ENCODE assay signal across 1 cellular context in genomic region chr1:10979483-10979920, GRCh38.
TF ChIP-seq lines count a peak whose summit lies in the region.

No MANE protein-coding gene starts in this region.

TF ChIP-seq in HepG2, 621 proteins besides CTCF, POLR2A, EP300 and RAD21 (continued from another document and continues in another):
- TF ChIP-seq CREBL2 (CRISPR knock-in tag; IDR thresholded peaks at IDR 0.05; ENCODE audit: borderline replicate concordance) = no peak
- TF ChIP-seq FOXP1 (IDR thresholded peaks at IDR 0.05) = no peak
- TF ChIP-seq FOXP1 (CRISPR knock-in tag; IDR thresholded peaks at IDR 0.05) = peak; percentile 29; the same call in 1 of the 2 replicates
- TF ChIP-seq ZNF232 (CRISPR knock-in tag; IDR thresholded peaks at IDR 0.05; ENCODE audit: borderline replicate concordance) = no peak
- TF ChIP-seq ZNF709 (CRISPR knock-in tag; IDR thresholded peaks at IDR 0.05) = no peak
- TF ChIP-seq GPN1 (CRISPR knock-in tag; IDR thresholded peaks at IDR 0.05; ENCODE audit: borderline replicate concordance) = no peak
- TF ChIP-seq NFKBIZ (CRISPR knock-in tag; IDR thresholded peaks at IDR 0.05) = no peak
- TF ChIP-seq ZNF550 (CRISPR knock-in tag; IDR thresholded peaks at IDR 0.05; ENCODE audit: borderline replicate concordance) = no peak
- TF ChIP-seq SMARCE1 (IDR thresholded peaks at IDR 0.05; ENCODE audit: borderline replicate concordance) = no peak
- peak; percentile 17; the same call in 1 of the 2 replicates for TF ChIP-seq MED1 (CRISPR knock-in tag; IDR thresholded peaks at IDR 0.05)
- peak; percentile 79 for TF ChIP-seq BHLHE40 (IDR thresholded peaks at IDR 0.05; ENCODE audit: low read length)
- TF ChIP-seq FOXA1 (IDR thresholded peaks at IDR 0.05) = no peak
- TF ChIP-seq FOXA1 (CRISPR knock-in tag; IDR thresholded peaks at IDR 0.05) = 0 out of 2 replicates have a peak, but pooled peaks have one; percentile 9
- TF ChIP-seq MTERF4 (CRISPR knock-in tag; IDR thresholded peaks at IDR 0.05) = no peak
- TF ChIP-seq ERF (CRISPR knock-in tag; IDR thresholded peaks at IDR 0.05) = no peak
- peak; percentile 17; the same call in 1 of the 2 replicates for TF ChIP-seq FOXK2 (IDR thresholded peaks at IDR 0.05)
- TF ChIP-seq ZNF761 (CRISPR knock-in tag; conservative IDR thresholded peaks at IDR 0.05) = 0 out of 2 replicates have a peak, but pooled peaks have one; percentile 72
- peak; percentile 35; the same call in 1 of the 2 replicates for TF ChIP-seq RARA (CRISPR knock-in tag; IDR thresholded peaks at IDR 0.05)
- TF ChIP-seq ONECUT2 (CRISPR knock-in tag; IDR thresholded peaks at IDR 0.05) = 0 out of 2 replicates have a peak, but pooled peaks have one; percentile 8
- TF ChIP-seq MNT (IDR thresholded peaks at IDR 0.05) = peak; percentile 64
- TF ChIP-seq HMGXB3 (CRISPR knock-in tag; IDR thresholded peaks at IDR 0.05; ENCODE audit: borderline replicate concordance) = 0 out of 2 replicates have a peak, but pooled peaks have one; percentile 58
- TF ChIP-seq ZNF883 (CRISPR knock-in tag; IDR thresholded peaks at IDR 0.05; ENCODE audit: not compliant biosample characterization) = no peak
- no peak for TF ChIP-seq DPF2 (CRISPR knock-in tag; IDR thresholded peaks at IDR 0.05; ENCODE audit: borderline replicate concordance, low read depth)
- no peak for TF ChIP-seq TAF15 (IDR thresholded peaks at IDR 0.05; ENCODE audit: low read depth, low read length, poor library complexity, severe bottlenecking)
- TF ChIP-seq ZNF775 (CRISPR knock-in tag; IDR thresholded peaks at IDR 0.05; ENCODE audit: borderline replicate concordance) = no peak
- 0 out of 2 replicates have a peak, but pooled peaks have one; percentile 52 for TF ChIP-seq ZNF567 (CRISPR knock-in tag; IDR thresholded peaks at IDR 0.05; ENCODE audit: borderline replicate concordance)
- TF ChIP-seq STAG1 (CRISPR knock-in tag; IDR thresholded peaks at IDR 0.05) = no peak
- no peak for TF ChIP-seq ZBTB40 (IDR thresholded peaks at IDR 0.05)
- TF ChIP-seq ZBTB40 (CRISPR knock-in tag; IDR thresholded peaks at IDR 0.05) = no peak
- TF ChIP-seq ZSCAN30 (CRISPR knock-in tag; IDR thresholded peaks at IDR 0.05) = no peak
- TF ChIP-seq ZNF430 (CRISPR knock-in tag; IDR thresholded peaks at IDR 0.05) = 0 out of 2 replicates have a peak, but pooled peaks have one; percentile 40
- TF ChIP-seq ZNF800 (CRISPR knock-in tag; IDR thresholded peaks at IDR 0.05) = no peak
- no peak for TF ChIP-seq ZNF768 (CRISPR knock-in tag; IDR thresholded peaks at IDR 0.05)
- no peak for TF ChIP-seq IRF1 (CRISPR knock-in tag; IDR thresholded peaks at IDR 0.05; ENCODE audit: low read depth)
- TF ChIP-seq TFDP1 (CRISPR knock-in tag; IDR thresholded peaks at IDR 0.05; ENCODE audit: borderline replicate concordance) = peak; percentile 50; the same call in 1 of the 2 replicates
- peak; percentile 11; the same call in 1 of the 2 replicates for TF ChIP-seq NCOR1 (IDR thresholded peaks at IDR 0.05; ENCODE audit: borderline replicate concordance, low read length)
- 0 out of 2 replicates have a peak, but pooled peaks have one; percentile 17 for TF ChIP-seq ZFP41 (CRISPR knock-in tag; IDR thresholded peaks at IDR 0.05; ENCODE audit: borderline replicate concordance)
- TF ChIP-seq NFYC (CRISPR knock-in tag; IDR thresholded peaks at IDR 0.05) = no peak
- 0 out of 2 replicates have a peak, but pooled peaks have one; percentile 23 for TF ChIP-seq FOSL2 (CRISPR knock-in tag; IDR thresholded peaks at IDR 0.05)
- TF ChIP-seq HOXA3 (CRISPR knock-in tag; IDR thresholded peaks at IDR 0.05) = 0 out of 2 replicates have a peak, but pooled peaks have one; percentile 22
- no peak for TF ChIP-seq ZFYVE20 (CRISPR knock-in tag; IDR thresholded peaks at IDR 0.05; ENCODE audit: borderline replicate concordance, low read depth)
- TF ChIP-seq BRD4 (CRISPR knock-in tag; IDR thresholded peaks at IDR 0.05) = no peak
- TF ChIP-seq ZNF605 (CRISPR knock-in tag; IDR thresholded peaks at IDR 0.05) = 0 out of 2 replicates have a peak, but pooled peaks have one; percentile 22
- peak; percentile 81 for TF ChIP-seq MAX (IDR thresholded peaks at IDR 0.05)
- TF ChIP-seq PAF1 (CRISPR knock-in tag; IDR thresholded peaks at IDR 0.05) = no peak
